ENCODE assay signal across 1 cellular context in the genomic region with DNA sequence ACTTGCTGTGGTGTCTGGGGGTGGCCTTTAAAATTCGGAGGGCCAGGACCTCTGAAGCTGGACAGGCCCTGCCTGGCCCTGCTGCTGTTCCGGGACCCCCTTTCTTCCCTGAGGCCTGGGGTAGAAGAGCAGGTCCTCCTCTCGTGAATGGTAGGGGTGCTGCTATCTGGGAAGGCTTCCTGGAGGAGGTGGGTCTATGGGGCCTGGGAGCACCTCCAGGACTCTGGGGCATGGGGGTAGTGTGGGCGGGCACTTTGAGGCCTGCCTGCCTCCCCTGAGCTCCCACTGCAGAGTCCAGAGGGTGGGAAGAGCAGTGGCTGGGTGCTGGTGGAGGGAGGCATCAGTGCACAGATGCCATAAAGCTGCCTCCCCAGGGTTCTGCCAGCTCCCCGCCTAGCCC.
TF ChIP-seq lines count a peak whose summit lies in the region.

No MANE protein-coding gene starts in this region.

TF ChIP-seq in H1, 55 proteins besides CTCF, POLR2A, EP300 and RAD21:
- TF ChIP-seq SP1 (IDR thresholded peaks at IDR 0.05; ENCODE audit: low read depth, low read length) (no peak), CHD2 (IDR thresholded peaks at IDR 0.05; ENCODE audit: low read length) (no peak), GTF2F1 (IDR thresholded peaks at IDR 0.05; ENCODE audit: borderline replicate concordance, low read depth, low read length) (no peak), MAX (IDR thresholded peaks at IDR 0.05) (no peak), NRF1 (IDR thresholded peaks at IDR 0.05; ENCODE audit: low read depth, low read length) (no peak), POU5F1 (IDR thresholded peaks at IDR 0.05; ENCODE audit: low read depth, low read length) (no peak), JUN (IDR thresholded peaks at IDR 0.05; ENCODE audit: low read depth, low read length) (no peak), SIN3A (conservative IDR thresholded peaks at IDR 0.05 in 1 of 2, IDR thresholded peaks at IDR 0.05 in 1 of 2; ENCODE audit: low read depth in 1 of 2, low read length in 2 of 2) (no peak), SAP30 (IDR thresholded peaks at IDR 0.05; ENCODE audit: insufficient read depth, insufficient replicate concordance, low read length) (no peak), KDM1A (IDR thresholded peaks at IDR 0.05; ENCODE audit: borderline replicate concordance, low read length) (no peak), ASH2L (IDR thresholded peaks at IDR 0.05; ENCODE audit: low read length) (no peak), CREB1 (IDR thresholded peaks at IDR 0.05) (no peak), TAF1 (IDR thresholded peaks at IDR 0.05; ENCODE audit: low read depth, low read length) (no peak), PHF8 (conservative IDR thresholded peaks at IDR 0.05; ENCODE audit: low read depth, low read length) (no peak), TAF7 (optimal IDR thresholded peaks at IDR 0.05; ENCODE audit: borderline replicate concordance, low read depth, low read length) (no peak), TBP (IDR thresholded peaks at IDR 0.05; ENCODE audit: low read depth, low read length) (no peak), SP4 (IDR thresholded peaks at IDR 0.05; ENCODE audit: low read length) (no peak)
- TF ChIP-seq, protein P1, sequence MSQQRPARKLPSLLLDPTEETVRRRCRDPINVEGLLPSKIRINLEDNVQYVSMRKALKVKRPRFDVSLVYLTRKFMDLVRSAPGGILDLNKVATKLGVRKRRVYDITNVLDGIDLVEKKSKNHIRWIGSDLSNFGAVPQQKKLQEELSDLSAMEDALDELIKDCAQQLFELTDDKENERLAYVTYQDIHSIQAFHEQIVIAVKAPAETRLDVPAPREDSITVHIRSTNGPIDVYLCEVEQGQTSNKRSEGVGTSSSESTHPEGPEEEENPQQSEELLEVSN (IDR thresholded peaks at IDR 0.05), result no peak
- TF ChIP-seq, protein P2, sequence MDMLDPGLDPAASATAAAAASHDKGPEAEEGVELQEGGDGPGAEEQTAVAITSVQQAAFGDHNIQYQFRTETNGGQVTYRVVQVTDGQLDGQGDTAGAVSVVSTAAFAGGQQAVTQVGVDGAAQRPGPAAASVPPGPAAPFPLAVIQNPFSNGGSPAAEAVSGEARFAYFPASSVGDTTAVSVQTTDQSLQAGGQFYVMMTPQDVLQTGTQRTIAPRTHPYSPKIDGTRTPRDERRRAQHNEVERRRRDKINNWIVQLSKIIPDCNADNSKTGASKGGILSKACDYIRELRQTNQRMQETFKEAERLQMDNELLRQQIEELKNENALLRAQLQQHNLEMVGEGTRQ (IDR thresholded peaks at IDR 0.05; ENCODE audit: low read length), result no peak
TF ChIP-seq in H1: peak in this region for 0.
